ENCODE assay signal across 27 cellular contexts in the genomic region with DNA sequence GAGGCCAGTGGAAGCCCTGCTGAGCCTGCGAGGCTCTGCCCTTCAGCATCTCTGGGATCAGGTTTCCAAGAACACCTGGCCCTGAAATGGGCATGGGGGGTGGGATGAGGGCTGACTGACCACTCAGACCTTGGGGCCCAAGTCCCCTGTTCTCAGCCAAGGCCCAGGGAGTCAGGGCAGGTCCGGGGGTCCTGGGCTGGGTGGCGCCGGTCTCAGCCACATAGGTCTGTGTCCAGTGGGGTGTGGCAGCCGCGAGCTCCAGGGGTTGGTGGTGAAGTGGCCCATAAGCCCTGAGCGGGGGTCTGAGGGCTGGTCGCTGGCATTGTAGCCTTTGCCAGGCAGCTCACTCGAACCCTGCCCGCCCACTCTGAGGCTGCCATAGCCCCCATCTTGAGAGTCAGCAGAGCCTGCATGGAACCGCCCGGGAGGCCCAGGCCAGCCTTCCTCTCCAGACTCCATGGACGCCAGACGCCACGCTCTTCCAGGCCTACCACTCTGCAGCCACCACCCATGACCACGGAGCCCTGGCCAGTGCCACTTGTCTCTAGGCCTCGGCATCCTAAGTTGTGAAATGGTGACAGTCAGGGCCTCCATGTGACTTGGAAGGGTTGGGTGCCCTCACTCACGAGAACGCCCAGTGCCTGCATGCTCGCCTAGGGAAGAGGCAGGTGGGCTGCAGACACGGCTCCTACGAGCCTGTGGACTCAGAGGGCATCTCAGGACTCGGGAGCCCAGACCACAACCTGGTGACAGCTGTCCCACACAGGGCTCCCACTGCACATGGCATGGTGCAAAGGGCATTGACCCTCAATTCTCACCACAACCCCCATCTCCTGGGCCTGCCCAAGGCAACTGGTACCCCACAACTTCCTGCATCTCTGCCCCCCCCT. TPM values are rescaled to one million over a fixed set of nuclear protein-coding genes. Genes with fewer than 3 reads are reported as not detected.
DNase-seq lines count a peak whose midpoint lies in the region; ATAC-seq, FAIRE-seq and TF ChIP-seq lines count a peak whose summit lies in the region.
"Had no signal": no experiment of that assay in that cellular context is flagged by ENCODE, and none has a peak within 500 bp of the region (broad histone marks: within the 10 kb centered on the region; RNA-seq: fewer than 3 reads in every experiment).

No MANE protein-coding gene starts in this region.

- POLR2A ChIA-PET in H1 (lab: Charles Lee; ENCODE audit: partially characterized antibody) = interaction anchor here (1.2 kb wide), 1 partner anchor 12 kb away, joined by 3 read pairs; no protein-coding TSS in a partner anchor

- peaks cover 9% of the 10 kb centered on the region for H3K4me1 ChIP-seq in H9 (ENCODE audit: insufficient read depth, low read length)
- peaks cover 0 to 16% (median 9%) of the 10 kb centered on the region in 4 experiments; a peak in 5 of 7 replicates for H3K4me1 ChIP-seq in H1 (replicated peaks in 1 of 4; ENCODE audit: control insufficient read depth in 3 of 4, insufficient read depth in 4 of 4, low read length in 3 of 4)
- no peaks in the 10 kb centered on the region for H3K4me1 ChIP-seq in osteoblast (ENCODE audit: insufficient read depth, low read length)
- no peaks in the 10 kb centered on the region for H3K4me1 ChIP-seq in prostate gland (replicated peaks)
- H3K4me1 ChIP-seq in esophagus muscularis mucosa = peaks cover 0 to 9% (median 5%) of the 10 kb centered on the region in 4 donors
- H3K4me1 ChIP-seq: A549, HAP-1 had no signal

- H4K91ac ChIP-seq in H9 (ENCODE audit: insufficient read length, low read depth, low read length) (no peak overlapping the region), H1 (replicated peaks; ENCODE audit: insufficient read length, low read length) (no peak overlapping the region)

- no peaks in the 10 kb centered on the region for H3K79me2 ChIP-seq in H9 (ENCODE audit: insufficient read depth, low read length)
- H3K79me2 ChIP-seq in H1 (ENCODE audit: control insufficient read depth in 1 of 2, insufficient read depth in 2 of 2, low read length in 2 of 2) = no peaks in the 10 kb centered on the region
- no peaks in the 10 kb centered on the region for H3K79me2 ChIP-seq in osteoblast (ENCODE audit: insufficient read depth, low read length)

- no peaks in the 10 kb centered on the region for H3K23me2 ChIP-seq in H9 (ENCODE audit: insufficient read length, low read depth, low read length, poor library complexity, severe bottlenecking)
- no peaks in the 10 kb centered on the region for H3K23me2 ChIP-seq in H1 (ENCODE audit: low read depth, low read length)

- H3K36me3 Mint-ChIP-seq in H9 (ENCODE audit: insufficient read depth in 1 of 3, low read depth in 3 of 3) = peaks cover 0 to 7% (median 0%) of the 10 kb centered on the region in 3 experiments; a peak in 3 of 7 replicates
- H3K36me3 Mint-ChIP-seq: CD14-positive monocyte had no signal

- peaks cover 11 to 24% of the 10 kb centered on the region in 2 experiments for H3K9me3 Mint-ChIP-seq in H9

- no peaks in the 10 kb centered on the region for H3K36me3 ChIP-seq in H1 (ENCODE audit: control insufficient read depth in 2 of 4, insufficient read depth in 4 of 4, low read length in 3 of 4)
- H3K36me3 ChIP-seq in osteoblast (ENCODE audit: insufficient read depth, low read length) = no peaks in the 10 kb centered on the region
- no peaks in the 10 kb centered on the region for H3K36me3 ChIP-seq in prostate gland
- H3K36me3 ChIP-seq in esophagus muscularis mucosa = no peaks in the 10 kb centered on the region
- H3K36me3 ChIP-seq: BE2C; BLaER1 treated with 17β-estradiol and CSF1 and Interleukin-3, amounts not matched to agents 10 nM and 100 nM; HAP-1 had no signal

- H3K9ac ChIP-seq in H9 (ENCODE audit: extremely low read depth, insufficient read length, low read length) (no peak overlapping the region), H1 (replicated peaks in 1 of 4; ENCODE audit: extremely low read depth in 1 of 4, low read depth in 3 of 4, low read length in 3 of 4) (no peak overlapping the region)
- H3K9ac ChIP-seq: BLaER1 treated with 17β-estradiol and CSF1 and Interleukin-3, amounts not matched to agents 10 nM and 100 nM; GM23248 had no signal

- no peak overlapping the region for H2AK5ac ChIP-seq in H9 (ENCODE audit: insufficient read length, low read length)
- H2AK5ac ChIP-seq in H1 (ENCODE audit: low read depth, low read length) = no peak overlapping the region

- H3K4me3 ChIP-seq in H1 (ENCODE audit: extremely low read depth in 1 of 4, insufficient read depth in 2 of 4, low read depth in 3 of 4, low read length in 4 of 4) (no peak overlapping the region), osteoblast (ENCODE audit: insufficient read depth, low read length) (no peak overlapping the region), prostate gland (no peak overlapping the region), esophagus muscularis mucosa (no peak overlapping the region)
- H3K4me3 ChIP-seq: A549; BLaER1 treated with 17β-estradiol and CSF1 and Interleukin-3, amounts not matched to agents 10 nM and 100 nM; GM12878; GM23248; HAP-1 had no signal

- H3K79me1 ChIP-seq in H9 (ENCODE audit: insufficient read depth, low read depth, low read length, poor library complexity, severe bottlenecking) (no peaks in the 10 kb centered on the region), H1 (ENCODE audit: low read depth, low read length) (no peaks in the 10 kb centered on the region)

- CTCF ChIA-PET in H1 (lab: Charles Lee; ENCODE audit: partially characterized antibody) = interaction anchor here (0.6 to 1.3 kb wide), 4 partner anchors 10 to 154 kb away, joined by 4 to 5 read pairs (median 4); no protein-coding TSS in a partner anchor

- H4K20me1 ChIP-seq in H9 (ENCODE audit: control insufficient read depth, insufficient read depth, insufficient read length) (no peaks in the 10 kb centered on the region), H1 (replicated peaks in 1 of 2; ENCODE audit: control insufficient read depth in 1 of 2, insufficient read depth in 2 of 2, low read length in 2 of 2) (no peaks in the 10 kb centered on the region), osteoblast (ENCODE audit: insufficient read depth, low read length) (no peaks in the 10 kb centered on the region)

- H3K27ac ChIP-seq in H9 (ENCODE audit: insufficient read length, low read depth, low read length) (no peak overlapping the region), H1 (ENCODE audit: low read depth, low read length) (no peak overlapping the region), osteoblast (ENCODE audit: low read depth, low read length) (no peak overlapping the region), prostate gland (no peak overlapping the region), esophagus muscularis mucosa (replicated peaks in 1 of 4) (no peak overlapping the region)
- H3K27ac ChIP-seq: A549; BLaER1 treated with 17β-estradiol and CSF1 and Interleukin-3, amounts not matched to agents 10 nM and 100 nM; GM23248 had no signal

- no peak overlapping the region for H3K23ac ChIP-seq in H9 (ENCODE audit: insufficient read length, low read depth, low read length)
- no peak overlapping the region for H3K23ac ChIP-seq in H1 (ENCODE audit: insufficient read length)

- intact Hi-C loops in Right ventricle myocardium inferior (cut with DNase I) (no loop called here), left cardiac atrium (cut with DNase I) (no loop called here), prostate gland (cut with DNase I) (no loop called here), esophagus muscularis mucosa (cut with DNase I) (no loop called here)

- H2BK15ac ChIP-seq in H9 (ENCODE audit: low read depth, low read length) = no peak overlapping the region
- H2BK15ac ChIP-seq in H1 (ENCODE audit: low read length) = peak overlapping the region; percentile 88; the same call in 1 of the 2 replicates

- no peak for FAIRE-seq in H1 (lab: Jason Lieb, UNC)
- FAIRE-seq: A549, D721Med, GM12878, GM19239 had no signal

- peak; percentile 54 for DNase-seq in Right ventricle myocardium inferior (ENCODE audit: missing footprints)
- DNase-seq in left cardiac atrium = no peak
- DNase-seq in H9 = no peak
- no peak for DNase-seq in H1 (ENCODE audit: low read depth in 1 of 2, low spot score in 2 of 2)
- DNase-seq in osteoblast (ENCODE audit: insufficient read length, low spot score, missing footprints) = peak; percentile 78
- DNase-seq in prostate gland (ENCODE audit: low spot score) = no peak
- DNase-seq in esophagus muscularis mucosa (ENCODE audit: extremely low spot score) = no peak
- DNase-seq: 8988T; ACHN; AML-193; BE2C; CD4-positive, alpha-beta T cell; CD8-positive, alpha-beta memory T cell; DMS 273 treated with DMSO at 0.1 percent for 48 hours; DMS79; EL; GDM1; GM23248; HFFc6 had no signal

- TF ChIP-seq CTCF in H9 (conservative IDR thresholded peaks at IDR 0.05) = no peak
- TF ChIP-seq CTCF in H1 (IDR thresholded peaks at IDR 0.05; ENCODE audit: control extremely low read depth in 1 of 3, insufficient read depth in 1 of 3, low read depth in 1 of 3, low read length in 3 of 3) = no peak
- TF ChIP-seq CTCF in osteoblast (IDR thresholded peaks at IDR 0.05; ENCODE audit: extremely low read depth, low read depth, low read length) = no peak
- TF ChIP-seq CTCF in prostate gland (IDR thresholded peaks at IDR 0.05) = no peak
- TF ChIP-seq CTCF in esophagus muscularis mucosa (IDR thresholded peaks at IDR 0.05) = no peak

- TF ChIP-seq RAD21 in H1 (IDR thresholded peaks at IDR 0.05 in 1 of 2, conservative IDR thresholded peaks at IDR 0.05 in 1 of 2; ENCODE audit: low read depth in 2 of 2, low read length in 2 of 2) = no peak

- H2AFZ ChIP-seq in H9 (ENCODE audit: low read length) (no peak overlapping the region), H1 (ENCODE audit: low read length) (no peak overlapping the region), osteoblast (ENCODE audit: low read length) (no peak overlapping the region)
- H2AFZ ChIP-seq: GM23248 had no signal

- H4K8ac ChIP-seq in H9 (replicated peaks; ENCODE audit: insufficient read length, low read depth, low read length) (no peak overlapping the region), H1 (ENCODE audit: extremely low read depth, insufficient read depth, low read length) (no peak overlapping the region)

- no peak overlapping the region for H3T11ph ChIP-seq in H9 (ENCODE audit: low read length)

- no peaks in the 10 kb centered on the region for H3K27me3 ChIP-seq in H9 (ENCODE audit: insufficient read depth, low read length)
- no peaks in the 10 kb centered on the region for H3K27me3 ChIP-seq in H1 (replicated peaks in 1 of 4; ENCODE audit: control insufficient read depth in 3 of 4, extremely low read depth in 1 of 4, insufficient read depth in 3 of 4, low read length in 3 of 4)
- peaks cover 3% of the 10 kb centered on the region for H3K27me3 ChIP-seq in osteoblast (ENCODE audit: insufficient read depth, low read length)
- H3K27me3 ChIP-seq in prostate gland (replicated peaks; ENCODE audit: insufficient read depth) = no peaks in the 10 kb centered on the region
- H3K27me3 ChIP-seq in esophagus muscularis mucosa = peaks cover 0 to 60% (median 4%) of the 10 kb centered on the region in 4 donors
- H3K27me3 ChIP-seq: BE2C had no signal

- TF ChIP-seq EP300 in H1 (IDR thresholded peaks at IDR 0.05; ENCODE audit: borderline replicate concordance in 1 of 2, low read depth in 2 of 2, low read length in 2 of 2) (no peak), esophagus muscularis mucosa (IDR thresholded peaks at IDR 0.05) (no peak)

- no peak overlapping the region for H4K5ac ChIP-seq in H9 (ENCODE audit: insufficient read length, low read depth, low read length)
- no peak overlapping the region for H4K5ac ChIP-seq in H1 (ENCODE audit: insufficient read length, low read depth, low read length)

- H3K4me2 ChIP-seq in H9 (ENCODE audit: insufficient read depth, insufficient read length, low read length) (no peak overlapping the region), H1 (ENCODE audit: insufficient read depth in 1 of 2, low read depth in 2 of 2, low read length in 2 of 2) (no peak overlapping the region), osteoblast (ENCODE audit: insufficient read depth, low read length) (no peak overlapping the region)
- H3K4me2 ChIP-seq: A549; BLaER1 treated with 17β-estradiol and CSF1 and Interleukin-3, amounts not matched to agents 10 nM and 100 nM had no signal

- H3K56ac ChIP-seq in H9 (ENCODE audit: insufficient read length, low read depth, low read length) (no peak overlapping the region), H1 (replicated peaks; ENCODE audit: insufficient read length, low read depth, low read length) (no peak overlapping the region)

- H3K4me1 Mint-ChIP-seq in H9 = peaks cover 11 to 18% of the 10 kb centered on the region in 2 experiments
- H3K4me1 Mint-ChIP-seq: CD14-positive monocyte; CD8-positive, alpha-beta memory T cell had no signal

- H3K27ac Mint-ChIP-seq in H9 = peak overlapping the region in 1 of 3 experiments; percentile 44; a peak in 1 of 7 replicates
- H3K27ac Mint-ChIP-seq: CD14-positive monocyte; CD4-positive, alpha-beta T cell; HFFc6 had no signal

- H2BK20ac ChIP-seq in H9 (ENCODE audit: low read depth, low read length, poor library complexity, severe bottlenecking) (no peak overlapping the region), H1 (ENCODE audit: low read length) (no peak overlapping the region)

- no peak overlapping the region for H2BK5ac ChIP-seq in H9 (ENCODE audit: insufficient read length, low read length)
- no peak overlapping the region for H2BK5ac ChIP-seq in H1 (ENCODE audit: low read depth, low read length)

- H2BK120ac ChIP-seq in H9 (ENCODE audit: low read depth, low read length, poor library complexity, severe bottlenecking) (no peak overlapping the region), H1 (replicated peaks; ENCODE audit: low read depth, low read length) (no peak overlapping the region)

- peaks cover 28% of the 10 kb centered on the region for H3K27me3 Mint-ChIP-seq in H9 (ENCODE audit: low read depth)
- H3K27me3 Mint-ChIP-seq: CD4-positive, alpha-beta T cell had no signal

- TF ChIP-seq POLR2A in H1 (IDR thresholded peaks at IDR 0.05; ENCODE audit: control extremely low read depth in 1 of 2, low read depth in 2 of 2, low read length in 2 of 2) = no peak
- TF ChIP-seq POLR2A in prostate gland (IDR thresholded peaks at IDR 0.05) = no peak
- TF ChIP-seq POLR2A in esophagus muscularis mucosa (IDR thresholded peaks at IDR 0.05; ENCODE audit: low read depth) = no peak

- no peak overlapping the region for H3K4ac ChIP-seq in H9 (ENCODE audit: low read depth, low read length)
- no peak overlapping the region for H3K4ac ChIP-seq in H1 (replicated peaks; ENCODE audit: insufficient read length, low read depth, low read length)

- H2BK12ac ChIP-seq in H9 (ENCODE audit: insufficient read length, low read depth, low read length) (no peak overlapping the region), H1 (ENCODE audit: low read depth, low read length) (no peak overlapping the region)

- no peaks in the 10 kb centered on the region for H3K9me3 ChIP-seq in H9 (ENCODE audit: control insufficient read depth, low read depth, low read length)
- H3K9me3 ChIP-seq in H1 (ENCODE audit: insufficient read depth in 2 of 2, low read depth in 1 of 2, low read length in 1 of 2) = peaks cover 6% of the 10 kb centered on the region in 2 experiments; a peak in 3 of 4 replicates
- H3K9me3 ChIP-seq in osteoblast (ENCODE audit: low read depth, low read length) = no peaks in the 10 kb centered on the region
- no peaks in the 10 kb centered on the region for H3K9me3 ChIP-seq in prostate gland
- H3K9me3 ChIP-seq in esophagus muscularis mucosa = peaks cover 0 to 23% (median 4%) of the 10 kb centered on the region in 4 donors
- H3K9me3 ChIP-seq: A549, HAP-1 had no signal

- H3K14ac ChIP-seq in H9 (ENCODE audit: insufficient read depth, low read length) (peak overlapping the region; percentile 34; the same call in 1 of the 2 replicates), H1 (ENCODE audit: insufficient read length) (no peak overlapping the region)

- WGBS in H9 (ENCODE audit: extremely low coverage, insufficient read length, low lambda C conversion rate) = no CpG with 5 or more reads among the region's 23 CpGs
- 88% methylated on average over 23 of the region's 23 CpGs; no CpG with 5 or more reads in 1 of the 2 experiments for WGBS in H1 (ENCODE audit: extremely low coverage in 1 of 2, insufficient coverage in 1 of 2, insufficient read length in 1 of 2, insufficient replicate concordance in 2 of 2, low coverage in 1 of 2, low lambda C conversion rate in 2 of 2, missing lambda C conversion rate in 1 of 2), 2 experiments
- 92% methylated on average over 18 of the region's 23 CpGs for WGBS in prostate gland
- WGBS in esophagus muscularis mucosa = 92% methylated on average over 16 of the region's 23 CpGs

- H3K4me3 Mint-ChIP-seq in H9 = no peak overlapping the region
- H3K4me3 Mint-ChIP-seq: CD14-positive monocyte; CD4-positive, alpha-beta T cell; CD8-positive, alpha-beta memory T cell; HFFc6 had no signal

- ATAC-seq in Right ventricle myocardium inferior (no peak), left cardiac atrium (no peak)
- ATAC-seq: A549, GM12878 had no signal

- H3K18ac ChIP-seq in H9 (ENCODE audit: insufficient read length, low read depth, low read length) = no peak overlapping the region
- no peak overlapping the region for H3K18ac ChIP-seq in H1 (ENCODE audit: extremely low read depth, low read length)

RNA-seq across cellular contexts. Expression of a gene that starts 6.7 kb away (rescaled TPM):
- total RNA-seq in Right ventricle myocardium inferior (not detected), left cardiac atrium (not detected), H9 (2021) (not detected in 2 replicates), osteoblast (not detected in 2 replicates), prostate gland (not detected), esophagus muscularis mucosa (under 1 TPM in 1 of 4 donors, not detected in 3; 0.06 TPM)
- total RNA-seq in H1 (2021; fragmentation: NEBNext Ultra II Directional; extraction: Animal tissue kit (Norgen Biotek cat#: 25700)) = 0.29 TPM in 1 of 2 replicates, not detected in the other
- 0.18 and 0.24 TPM in 2 replicates for polyA plus RNA-seq in H1 (2011; rRNA removed)
- 0.17 TPM for polyA plus RNA-seq in H1 (2011; cell fraction: cytosol; rRNA removed)
- 0.76 TPM for polyA plus RNA-seq in H1 (2011; cell fraction: nucleus; rRNA removed)
- 0.11 to 0.53 TPM (median 0.31 TPM) in 4 replicates for polyA plus RNA-seq in H1 (2012, experiment 1 of 2)
- polyA plus RNA-seq in H1 (2012, experiment 2 of 2) = 0.12 TPM
- polyA plus RNA-seq in H1 (2013, experiment 1 of 2) = 0.20 TPM
- 0.26 TPM for polyA plus RNA-seq in H1 (2013, experiment 2 of 2)
- 0.10 and 0.22 TPM in 2 replicates for polyA minus RNA-seq in H1 (2011; rRNA and poly(A)+ RNA removed)
- polyA minus RNA-seq in H1 (2011; cell fraction: cytosol; rRNA and poly(A)+ RNA removed) = not detected
- 0.40 TPM for polyA minus RNA-seq in H1 (2011; cell fraction: nucleus; rRNA and poly(A)+ RNA removed)
- total RNA-seq: CD8-positive, alpha-beta memory T cell; GM12878; GM23248; H4; HFFc6 had no signal
- polyA plus RNA-seq: A549; CD14-positive monocyte; CD8-positive, alpha-beta memory T cell; GM12878; GM23248 had no signal

RNA-seq across cellular contexts. Expression of a gene that starts 20.3 kb away (rescaled TPM):
- total RNA-seq in Right ventricle myocardium inferior = 0.22 TPM
- total RNA-seq in left cardiac atrium = under 1 TPM in 1 of 2 donors, not detected in 1; 0.37 TPM
- total RNA-seq in H9 (2021) = 0.39 and 0.64 TPM in 2 replicates
- 0.38 and 0.63 TPM in 2 replicates for total RNA-seq in H1 (2021; fragmentation: NEBNext Ultra II Directional; extraction: Animal tissue kit (Norgen Biotek cat#: 25700))
- 1.0 and 2.6 TPM in 2 replicates for polyA plus RNA-seq in H1 (2011; rRNA removed)
- 1.5 TPM for polyA plus RNA-seq in H1 (2011; cell fraction: cytosol; rRNA removed)
- 3.8 TPM for polyA plus RNA-seq in H1 (2011; cell fraction: nucleus; rRNA removed)
- polyA plus RNA-seq in H1 (2012, experiment 1 of 2) = 0.64 to 2.1 TPM (median 1.3 TPM) in 4 replicates
- polyA plus RNA-seq in H1 (2012, experiment 2 of 2) = 0.38 TPM
- 0.59 TPM for polyA plus RNA-seq in H1 (2013, experiment 1 of 2)
- 0.63 TPM for polyA plus RNA-seq in H1 (2013, experiment 2 of 2)
- 1.2 TPM in 2 replicates for polyA minus RNA-seq in H1 (2011; rRNA and poly(A)+ RNA removed)
- polyA minus RNA-seq in H1 (2011; cell fraction: cytosol; rRNA and poly(A)+ RNA removed) = not detected
- 1.3 TPM for polyA minus RNA-seq in H1 (2011; cell fraction: nucleus; rRNA and poly(A)+ RNA removed)
- not detected in 2 replicates for total RNA-seq in osteoblast
- total RNA-seq in prostate gland = under 1 TPM in 1 of 2 donors, not detected in 1; 0.85 TPM
- not detected for total RNA-seq in esophagus muscularis mucosa
- total RNA-seq: CD4-positive, alpha-beta T cell; CD8-positive, alpha-beta memory T cell; GM12878; GM23248; H4; HFFc6 had no signal
- polyA plus RNA-seq: A549; CD14-positive monocyte; CD8-positive, alpha-beta memory T cell; GM12878; GM23248 had no signal

Comparison
In these comparisons a context has a peak if more than half of its experiments do, and no peak if none do; other contexts are left out.
1. DNase-seq: peak in Right ventricle myocardium inferior (single experiment) and osteoblast (single experiment); none in left cardiac atrium (single experiment), H9 (single experiment), H1 (0 of 2), prostate gland (single experiment) and esophagus muscularis mucosa (single experiment).